ENCODE assay signal across 15 cellular contexts in genomic region chr6:125818659-125819297, GRCh38. TPM values are rescaled to one million over a fixed set of nuclear protein-coding genes. Genes with fewer than 3 reads are reported as not detected.
A peak's percentile ranks its signal among the peaks of the same experiment; 100 is the strongest.
DNase-seq lines count a peak whose midpoint lies in the region; ATAC-seq, FAIRE-seq and TF ChIP-seq lines count a peak whose summit lies in the region.
"Had no signal": no experiment of that assay in that cellular context is flagged by ENCODE, and none has a peak within 500 bp of the region (broad histone marks: within the 10 kb centered on the region; RNA-seq: fewer than 3 reads in every experiment).

No MANE protein-coding gene starts in this region.

- H3K27ac Mint-ChIP-seq in activated naive CD4-positive, alpha-beta T cell treated with anti-CD3 and anti-CD28 coated beads, Interleukin-2, amount 50 U/mL, for 72 hours = peak overlapping the region; percentile 9 to 25
- peak overlapping the region; percentile 40 for H3K27ac Mint-ChIP-seq in type B pancreatic cell

- peak overlapping the region; percentile 29 for H3K4me3 Mint-ChIP-seq in type B pancreatic cell
- H3K4me3 Mint-ChIP-seq: naive thymus-derived CD8-positive, alpha-beta T cell had no signal

- H3K4me3 ChIP-seq in ascending aorta (peak overlapping the region; percentile 27 to 35), kidney (ENCODE audit: low read length in 2 of 2) (peak overlapping the region; percentile 48 to 62), SJCRH30 (no peak overlapping the region), HAP-1 (no peak overlapping the region)

- H3K36me3 Mint-ChIP-seq in activated naive CD4-positive, alpha-beta T cell treated with anti-CD3 and anti-CD28 coated beads, Interleukin-2, amount 50 U/mL, for 72 hours = peaks cover 8 to 18% of the 10 kb centered on the region in 2 donors
- peaks cover 7% of the 10 kb centered on the region for H3K36me3 Mint-ChIP-seq in type B pancreatic cell

- no peak for DNase-seq in activated naive CD4-positive, alpha-beta T cell treated with anti-CD3 and anti-CD28 coated beads, Interleukin-2, amount 50 U/mL, for 72 hours (ENCODE audit: low spot score in 2 of 2)
- DNase-seq in activated naive CD4-positive, alpha-beta T cell treated with Interleukin-2 at 50 U/mL for 16 hours = no peak
- DNase-seq in ascending aorta (ENCODE audit: low spot score in 2 of 2) (no peak), kidney (no peak), type B pancreatic cell (ENCODE audit: extremely low spot score, unreplicated experiment) (no peak), SJCRH30 (no peak), HAP-1 (ENCODE audit: low spot score in 2 of 2) (no peak)
- DNase-seq in activated CD4-positive, CD25-positive, alpha-beta regulatory T cell (lab: John Stamatoyannopoulos, UW) = no peak
- DNase-seq: head of caudate nucleus; naive thymus-derived CD8-positive, alpha-beta T cell; NCI-H146; stimulated activated CD4-positive, alpha-beta T cell treated with anti-CD3 and anti-CD28 coated beads, Interleukin-2, amount 100 ng/mL, for 24 hours had no signal

- in situ Hi-C loops in HAP-1 (cut with MboI; ENCODE audit: low sequenced_read_pairs) = no loop called here

- ATAC-seq in activated naive CD4-positive, alpha-beta T cell treated with anti-CD3 and anti-CD28 coated beads, Interleukin-2, amount 50 U/mL, for 72 hours = no peak
- ATAC-seq: activated CD4-positive, CD25-positive, alpha-beta regulatory T cell treated with anti-CD3 and anti-CD28 coated beads, Interleukin-2, amount 50 U/mL, for 24 hours; naive thymus-derived CD8-positive, alpha-beta T cell had no signal

- intact Hi-C loops in ascending aorta (cut with DNase I) (no loop called here), kidney (cut with DNase I) (no loop called here)

- TF ChIP-seq CTCF in ascending aorta (IDR thresholded peaks at IDR 0.05) (no peak), kidney (IDR thresholded peaks at IDR 0.05; ENCODE audit: borderline replicate concordance, extremely low read depth, insufficient read depth) (no peak), type B pancreatic cell (conservative IDR thresholded peaks at IDR 0.05) (no peak)

- FAIRE-seq in kidney (lab: Jason Lieb, UNC) = no peak
- FAIRE-seq: G401.6, urothelium cell line had no signal

- peaks cover 36% of the 10 kb centered on the region for H3K4me1 Mint-ChIP-seq in type B pancreatic cell (ENCODE audit: unreplicated experiment)

- H3K4me1 ChIP-seq in ascending aorta (peaks cover 0 to 37% of the 10 kb centered on the region in 2 donors), kidney (ENCODE audit: control insufficient read depth in 1 of 2, insufficient read depth in 1 of 2, low read depth in 1 of 2, low read length in 2 of 2) (peaks cover 27 to 43% of the 10 kb centered on the region in 2 donors), SJCRH30 (peaks cover 3% of the 10 kb centered on the region; the same call in 1 of the 2 replicates), HAP-1 (no peaks in the 10 kb centered on the region)

- H3K27me3 ChIP-seq in ascending aorta = no peaks in the 10 kb centered on the region
- H3K27me3 ChIP-seq in SJCRH30 = no peaks in the 10 kb centered on the region
- no peaks in the 10 kb centered on the region for H3K27me3 ChIP-seq in HAP-1 (ENCODE audit: low read depth)

- H3K27me3 Mint-ChIP-seq in type B pancreatic cell = no peaks in the 10 kb centered on the region
- H3K27me3 Mint-ChIP-seq: naive thymus-derived CD8-positive, alpha-beta T cell had no signal

- peak overlapping the region; percentile 19 to 44 for H3K27ac ChIP-seq in ascending aorta
- peak overlapping the region; percentile 64 to 71 for H3K27ac ChIP-seq in kidney (ENCODE audit: low read depth in 2 of 2, low read length in 2 of 2)
- H3K27ac ChIP-seq in SJCRH30 = no peak overlapping the region

- H3K9me3 Mint-ChIP-seq in activated naive CD4-positive, alpha-beta T cell treated with anti-CD3 and anti-CD28 coated beads, Interleukin-2, amount 50 U/mL, for 72 hours = no peaks in the 10 kb centered on the region
- H3K9me3 Mint-ChIP-seq in type B pancreatic cell = no peaks in the 10 kb centered on the region
- H3K9me3 Mint-ChIP-seq: naive thymus-derived CD8-positive, alpha-beta T cell had no signal

- peak overlapping the region in 1 of 2 donors; percentile 44 for H3K9ac ChIP-seq in kidney (ENCODE audit: low read length in 2 of 2)

- H3K36me3 ChIP-seq in ascending aorta (peaks cover 0 to 10% of the 10 kb centered on the region in 2 donors), kidney (ENCODE audit: control insufficient read depth in 1 of 2, insufficient read depth in 2 of 2, low read length in 2 of 2) (peaks cover 0 to 4% of the 10 kb centered on the region in 2 donors), SJCRH30 (no peaks in the 10 kb centered on the region), HAP-1 (replicated peaks) (peaks cover 7% of the 10 kb centered on the region)

- H3K9me3 ChIP-seq in ascending aorta (no peaks in the 10 kb centered on the region), kidney (ENCODE audit: control insufficient read depth in 1 of 2, low read length in 2 of 2) (no peaks in the 10 kb centered on the region), SJCRH30 (replicated peaks) (no peaks in the 10 kb centered on the region), HAP-1 (no peaks in the 10 kb centered on the region)

RNA-seq across cellular contexts. Expression of gene NCOA7, which starts 28.0 kb away (rescaled TPM):
- 10 to 100 TPM; 50.8 to 58.8 TPM for total RNA-seq in activated naive CD4-positive, alpha-beta T cell treated with anti-CD3 and anti-CD28 coated beads, Interleukin-2, amount 50 U/mL, for 72 hours
- 37.4 TPM for total RNA-seq in ascending aorta
- 135 TPM for total RNA-seq in kidney
- 21.0 TPM for polyA plus RNA-seq in kidney (ENCODE audit: insufficient read depth, low read depth, low replicate concordance)
- 29.9 and 54.0 TPM in 2 replicates for total RNA-seq in type B pancreatic cell (ENCODE audit: low replicate concordance)
- 3.8 and 4.1 TPM in 2 replicates for total RNA-seq in SJCRH30 (2014; rRNA removed; shearing (Covaris generic))

Comparison
In these comparisons a context has a peak if more than half of its experiments do, and no peak if none do; other contexts are left out.
1. H3K4me3 ChIP-seq: peak in ascending aorta (2 of 2) and kidney (2 of 2); none in SJCRH30 (single experiment) and HAP-1 (single experiment).